Comparison of ENCODE assay signal across 15 cellular contexts in the genomic region with DNA sequence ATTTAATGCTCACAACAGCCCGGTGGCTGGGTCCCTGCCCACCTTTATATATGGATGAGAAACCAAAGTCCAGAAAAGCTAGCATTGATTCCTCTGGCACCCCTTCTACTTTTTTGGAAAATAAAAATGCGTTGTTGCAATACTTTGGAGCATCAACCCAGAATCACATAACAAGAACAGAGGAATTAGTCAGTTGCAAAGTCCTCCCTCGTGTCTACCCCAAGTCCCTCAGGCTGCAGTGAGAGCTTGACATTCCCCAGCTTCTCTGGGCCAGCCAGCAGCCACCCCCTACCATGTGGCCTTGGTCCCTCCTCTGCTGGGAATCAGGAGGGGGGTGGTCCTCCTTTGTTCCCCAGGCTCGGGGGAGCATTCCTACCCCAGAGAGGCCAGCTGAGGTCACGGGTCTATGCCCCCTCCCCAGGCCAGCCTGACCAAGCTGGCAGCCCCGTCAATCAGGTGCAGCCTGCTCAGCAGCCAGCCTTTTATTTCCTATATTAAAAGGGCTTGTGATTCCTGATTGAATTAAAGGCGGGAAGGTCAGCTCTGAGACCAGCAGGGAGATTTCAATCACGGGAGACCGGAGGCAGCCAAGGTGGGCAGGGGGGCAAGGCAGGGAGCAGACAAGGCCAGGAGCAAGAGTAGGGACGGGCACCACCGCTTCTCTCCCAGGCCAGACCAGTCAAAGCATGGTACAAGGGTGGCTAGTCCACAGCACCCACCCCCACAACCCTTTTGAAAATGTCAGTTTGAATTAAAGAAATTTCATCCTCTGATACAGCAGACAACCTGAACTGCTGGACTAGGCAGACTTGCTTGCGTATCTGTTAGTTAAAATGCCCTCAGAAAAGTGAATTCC.
"Had no signal": no experiment of that assay in that cellular context is flagged by ENCODE, and none has a peak within 500 bp of the region (broad histone marks: within the 10 kb centered on the region; RNA-seq: fewer than 3 reads in every experiment).

No MANE protein-coding gene starts in this region.

- H3K36me3 ChIP-seq: prostate gland, right lobe of liver, tibial nerve had no signal

- H3K27me3 ChIP-seq: right lobe of liver, tibial nerve had no signal

- H3K4me3 ChIP-seq: mucosa of descending colon, prostate gland, right lobe of liver, tibial nerve had no signal

- H3K27ac Mint-ChIP-seq: activated naive CD4-positive, alpha-beta T cell treated with anti-CD3 and anti-CD28 coated beads, Interleukin-2, amount 10 ng/mL, durations not matched to agents 7 days and 5 days; activated T-helper 2 cell treated with anti-CD3 and anti-CD28 coated beads, Interferon-gamma antibody, Interleukin-2, Interleukin-4, amounts not matched to agents 10 μg/mL and 5 μg/mL and 100 μg/mL, durations not matched to agents 14 hours and 24 hours and 36 hours; immature natural killer cell; naive thymus-derived CD8-positive, alpha-beta T cell; stimulated activated memory B cell treated with anti-CD40 and anti-IgM and Interleukin-4, amounts not matched to agents 10 μg/mL and 1 μg/mL and 100 μg/mL, for 72 hours; T-helper 17 cell had no signal

- H3K36me3 Mint-ChIP-seq: activated naive CD4-positive, alpha-beta T cell treated with anti-CD3 and anti-CD28 coated beads, Interleukin-2, amount 10 ng/mL, durations not matched to agents 7 days and 5 days; immature natural killer cell; naive thymus-derived CD8-positive, alpha-beta T cell; stimulated activated memory B cell treated with anti-CD40 and anti-IgM and Interleukin-4, amounts not matched to agents 10 μg/mL and 1 μg/mL and 100 μg/mL, for 72 hours had no signal

- H3K4me3 Mint-ChIP-seq: activated naive CD4-positive, alpha-beta T cell treated with anti-CD3 and anti-CD28 coated beads, Interleukin-2, amount 10 ng/mL, durations not matched to agents 7 days and 5 days; immature natural killer cell; naive thymus-derived CD8-positive, alpha-beta T cell; stimulated activated memory B cell treated with anti-CD40 and anti-IgM and Interleukin-4, amounts not matched to agents 10 μg/mL and 1 μg/mL and 100 μg/mL, for 72 hours; T-helper 17 cell had no signal

- ATAC-seq: left colon; mucosa of descending colon; naive thymus-derived CD8-positive, alpha-beta T cell; right lobe of liver; stimulated activated memory B cell treated with anti-CD40 and anti-IgM and Interleukin-4, amounts not matched to agents 10 μg/mL and 1 μg/mL and 100 μg/mL, for 72 hours; T-helper 17 cell had no signal

- H3K4me1 Mint-ChIP-seq: activated naive CD4-positive, alpha-beta T cell treated with anti-CD3 and anti-CD28 coated beads, Interleukin-2, amount 10 ng/mL, durations not matched to agents 7 days and 5 days; immature natural killer cell; stimulated activated memory B cell treated with anti-CD40 and anti-IgM and Interleukin-4, amounts not matched to agents 10 μg/mL and 1 μg/mL and 100 μg/mL, for 72 hours; T-helper 17 cell had no signal

- H3K27ac ChIP-seq: prostate gland, right lobe of liver, tibial nerve had no signal

- H3K9me3 Mint-ChIP-seq: activated naive CD4-positive, alpha-beta T cell treated with anti-CD3 and anti-CD28 coated beads, Interleukin-2, amount 10 ng/mL, durations not matched to agents 7 days and 5 days; activated T-helper 2 cell treated with anti-CD3 and anti-CD28 coated beads, Interferon-gamma antibody, Interleukin-2, Interleukin-4, amounts not matched to agents 10 μg/mL and 5 μg/mL and 100 μg/mL, durations not matched to agents 14 hours and 24 hours and 36 hours; immature natural killer cell; naive thymus-derived CD8-positive, alpha-beta T cell; stimulated activated memory B cell treated with anti-CD40 and anti-IgM and Interleukin-4, amounts not matched to agents 10 μg/mL and 1 μg/mL and 100 μg/mL, for 72 hours had no signal

- H3K9me3 ChIP-seq: mucosa of descending colon, prostate gland, right lobe of liver, tibial nerve had no signal

- DNase-seq: activated CD4-positive, alpha-beta T cell treated with anti-CD3 and anti-CD28 coated beads for 48 hours; activated naive CD4-positive, alpha-beta T cell treated with anti-CD3 and anti-CD28 coated beads, Interleukin-2, amount 10 ng/mL, durations not matched to agents 7 days and 5 days; caudate nucleus; immature natural killer cell; left colon; mammary epithelial cell; mucosa of descending colon; occipital lobe; T-helper 17 cell had no signal

- H3K4me1 ChIP-seq: prostate gland had no signal
